8 cellular contexts compared by ENCODE assay signal in the genomic region with DNA sequence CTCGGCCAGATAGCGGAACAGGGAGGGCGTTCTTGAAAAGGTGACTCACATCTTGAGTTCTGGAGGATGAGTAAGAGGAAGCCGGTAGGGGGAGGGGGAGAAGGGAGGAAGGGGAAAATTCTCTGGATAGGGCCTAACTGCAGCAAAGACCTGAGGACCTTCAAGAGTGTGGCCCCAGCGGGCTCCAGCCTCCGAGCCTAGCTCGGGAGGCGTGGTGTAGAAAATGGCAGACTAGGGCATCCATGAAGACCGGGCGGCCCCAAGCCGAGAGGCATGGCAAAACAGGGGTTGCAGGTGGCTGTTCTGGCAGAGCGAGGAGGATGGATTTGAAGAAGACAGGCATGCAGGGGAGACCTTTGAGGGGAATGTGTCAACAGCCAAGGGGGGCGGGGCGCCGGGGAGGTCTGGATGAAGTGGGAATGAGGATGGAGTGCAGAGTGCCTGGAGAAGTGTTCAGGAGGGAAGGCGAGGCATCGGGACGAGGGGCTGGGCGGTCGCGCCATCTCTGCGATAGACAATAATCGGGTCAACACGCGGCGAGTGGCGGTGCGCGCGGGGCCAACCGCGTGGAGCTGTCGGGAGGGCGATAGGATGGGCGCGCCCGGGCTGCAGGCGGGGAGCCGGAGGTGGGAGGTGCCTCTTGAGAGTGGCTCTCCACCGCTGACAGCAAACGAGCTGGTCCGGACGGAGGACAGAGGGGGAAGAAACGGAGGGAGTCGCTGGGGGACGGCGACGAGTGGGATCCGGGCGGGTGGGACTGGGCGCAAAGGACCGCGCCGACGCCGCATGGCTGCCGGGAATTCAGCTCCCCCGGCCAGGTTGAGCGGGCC. TPM values are rescaled to one million over a fixed set of nuclear protein-coding genes. Genes with fewer than 3 reads are reported as not detected.
A peak's percentile ranks its signal among the peaks of the same experiment; 100 is the strongest.
DNase-seq lines count a peak whose midpoint lies in the region; ATAC-seq and TF ChIP-seq lines count a peak whose summit lies in the region.

No MANE protein-coding gene starts in this region.

- 4 to 12% methylated on average over 39 to 59 of the region's 59 CpGs for WGBS in esophagus, 2 donors

- H3K36me3 Mint-ChIP-seq in naive B cell, result peaks cover 0 to 11% of the 10 kb centered on the region in 2 donors
- H3K36me3 Mint-ChIP-seq in stimulated activated naive CD8-positive, alpha-beta T cell treated with anti-CD3 and anti-CD28 coated beads, Interleukin-15, Interleukin-2, amounts not matched to agents 100 ng/mL and 50 ng/mL, for 24 hours (ENCODE audit: low read depth), result peaks cover 10% of the 10 kb centered on the region

- H3K27me3 Mint-ChIP-seq in naive B cell, result peaks cover 53 to 75% (median 63%) of the 10 kb centered on the region in 3 donors
- peaks cover 35% of the 10 kb centered on the region for H3K27me3 Mint-ChIP-seq in stimulated activated naive CD8-positive, alpha-beta T cell treated with anti-CD3 and anti-CD28 coated beads, Interleukin-15, Interleukin-2, amounts not matched to agents 100 ng/mL and 50 ng/mL, for 24 hours

- no peaks in the 10 kb centered on the region for H3K9me3 ChIP-seq in esophagus (ENCODE audit: control insufficient read depth in 2 of 2, insufficient read depth in 1 of 2, low read depth in 1 of 2, low read length in 1 of 2)

- H3K9me3 Mint-ChIP-seq in naive B cell, result peaks cover 0 to 8% (median 3%) of the 10 kb centered on the region in 7 donors
- H3K9me3 Mint-ChIP-seq in stimulated activated naive CD8-positive, alpha-beta T cell treated with anti-CD3 and anti-CD28 coated beads, Interleukin-15, Interleukin-2, amounts not matched to agents 100 ng/mL and 50 ng/mL, for 24 hours, result no peaks in the 10 kb centered on the region

- H3K27me3 ChIP-seq in esophagus (ENCODE audit: control insufficient read depth in 1 of 2, insufficient read depth in 2 of 2, low read length in 2 of 2), result no peaks in the 10 kb centered on the region

- DNase-seq in GM13977 (ENCODE audit: low spot score) (peak; percentile 75), NOMO-1 treated with DMSO at 0.1 percent for 48 hours (lab: John Stamatoyannopoulos, UW; ENCODE audit: unreplicated experiment) (peak; percentile 85), activated T-cell treated with anti-CD3 and anti-CD28 coated beads for 24 hours (ENCODE audit: low read depth) (peak; percentile 46), naive B cell (peak; percentile 5), globus pallidus (ENCODE audit: low spot score) (no peak)

- peak overlapping the region in 3 of 6 donors; percentile 22 to 82 (median 75) for H3K27ac Mint-ChIP-seq in naive B cell
- peak overlapping the region; percentile 89 for H3K27ac Mint-ChIP-seq in stimulated activated naive CD8-positive, alpha-beta T cell treated with anti-CD3 and anti-CD28 coated beads, Interleukin-15, Interleukin-2, amounts not matched to agents 100 ng/mL and 50 ng/mL, for 24 hours

- H3K4me1 ChIP-seq in esophagus (ENCODE audit: control insufficient read depth in 2 of 2, insufficient read depth in 2 of 2, low read length in 1 of 2), result peaks cover 0 to 16% of the 10 kb centered on the region in 2 donors

- ATAC-seq in naive B cell (ENCODE audit: low read depth in 2 of 2) (peak in 1 of 2 donors; percentile 15), HG02571 (IDR thresholded peaks at IDR 0.05; ENCODE audit: unreplicated experiment) (no peak)

- no peak for TF ChIP-seq CTCF in GM13977 (IDR thresholded peaks at IDR 0.05; ENCODE audit: extremely low read depth, insufficient read depth, missing control alignments)

- peak overlapping the region; percentile 59 to 71 for H3K27ac ChIP-seq in esophagus (ENCODE audit: low read depth in 2 of 2, low read length in 1 of 2)

- peak overlapping the region; percentile 36 to 50 for H3K4me3 ChIP-seq in esophagus (ENCODE audit: low read depth in 1 of 2, low read length in 2 of 2)

- peak overlapping the region; percentile 75 to 94 (median 84) for H3K4me3 Mint-ChIP-seq in naive B cell
- peak overlapping the region; percentile 77 for H3K4me3 Mint-ChIP-seq in stimulated activated naive CD8-positive, alpha-beta T cell treated with anti-CD3 and anti-CD28 coated beads, Interleukin-15, Interleukin-2, amounts not matched to agents 100 ng/mL and 50 ng/mL, for 24 hours

- in situ Hi-C loops in GM13977 (cut with MboI; ENCODE audit: low pct_unique_long_range_greater_than_20kb, low sequenced_read_pairs, unreplicated experiment), result no loop called here

- no peaks in the 10 kb centered on the region for H3K36me3 ChIP-seq in esophagus (ENCODE audit: control insufficient read depth in 2 of 2, insufficient read depth in 2 of 2, low read length in 1 of 2)

- peaks cover 10 to 18% (median 10%) of the 10 kb centered on the region in 3 donors for H3K4me1 Mint-ChIP-seq in naive B cell
- H3K4me1 Mint-ChIP-seq in stimulated activated naive CD8-positive, alpha-beta T cell treated with anti-CD3 and anti-CD28 coated beads, Interleukin-15, Interleukin-2, amounts not matched to agents 100 ng/mL and 50 ng/mL, for 24 hours (ENCODE audit: low read depth), result peaks cover 40% of the 10 kb centered on the region

RNA-seq across cellular contexts. Expression of a gene that starts 40.0 kb away (rescaled TPM):
- polyA plus RNA-seq in esophagus (under 1 TPM; 0.31 to 0.60 TPM), naive B cell (ENCODE audit: low read depth in 6 of 6) (not detected)
